19 cellular contexts compared by ENCODE assay signal in the genomic region with DNA sequence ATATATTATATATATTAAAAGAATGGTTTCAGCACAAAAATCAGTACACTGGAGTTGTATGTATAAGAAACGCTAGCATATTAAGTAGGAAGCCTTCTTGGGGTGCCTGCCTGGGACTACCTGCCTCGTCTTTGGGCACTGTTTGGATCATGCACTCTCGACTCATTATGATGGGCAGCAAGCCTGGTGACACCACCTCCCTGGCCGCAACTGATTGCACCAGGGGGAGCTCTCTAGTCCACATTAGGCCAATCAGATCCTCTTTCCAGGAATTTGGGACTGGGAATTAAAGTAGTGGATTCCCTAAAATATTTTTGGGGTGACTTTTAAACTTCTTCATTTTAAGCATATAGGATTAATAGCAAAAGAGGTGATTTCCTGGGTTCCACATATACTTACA. TPM values are rescaled to one million over a fixed set of nuclear protein-coding genes. Genes with fewer than 3 reads are reported as not detected.
A peak's percentile ranks its signal among the peaks of the same experiment; 100 is the strongest.
DNase-seq lines count a peak whose midpoint lies in the region; ATAC-seq and TF ChIP-seq lines count a peak whose summit lies in the region.
"Had no signal": no experiment of that assay in that cellular context is flagged by ENCODE, and none has a peak within 500 bp of the region (broad histone marks: within the 10 kb centered on the region; RNA-seq: fewer than 3 reads in every experiment).

No MANE protein-coding gene starts in this region.

- peaks cover 2% of the 10 kb centered on the region for H3K27me3 Mint-ChIP-seq in neural progenitor cell (ENCODE audit: insufficient read depth, low read depth)
- H3K27me3 Mint-ChIP-seq in activated T-helper 1 cell treated with anti-CD3 and anti-CD28 coated beads, Interleukin-12 subunit alpha, Interleukin-12 subunit beta, Interleukin-2, Interleukin-4 antibody, amounts not matched to agents 30 ng/mL and 10 ng/mL and 1 ng/mL, durations not matched to agents 14 hours and 24 hours and 36 hours (ENCODE audit: insufficient read depth) = peaks cover 1% of the 10 kb centered on the region
- H3K27me3 Mint-ChIP-seq: activated naive CD4-positive, alpha-beta T cell treated with anti-CD3 and anti-CD28 coated beads, Interleukin-2, amount 50 U/mL, for 24 hours; CD8-positive, alpha-beta memory T cell; dendritic cell treated with granulocyte-macrophage colony-stimulating factor and Interleukin-4, amounts not matched to agents 40 ng/mL and 50 ng/mL, for 4 days had no signal

- H3K9me3 ChIP-seq in MG63 (no peaks in the 10 kb centered on the region), neural progenitor cell (ENCODE audit: low read depth) (no peaks in the 10 kb centered on the region)
- H3K9me3 ChIP-seq: esophagus squamous epithelium, HAP-1, heart right ventricle had no signal

- H3K36me3 ChIP-seq in MG63 = no peaks in the 10 kb centered on the region
- H3K36me3 ChIP-seq in brain microvascular endothelial cell (replicated peaks) = no peaks in the 10 kb centered on the region
- no peaks in the 10 kb centered on the region for H3K36me3 ChIP-seq in neural progenitor cell
- H3K36me3 ChIP-seq: esophagus squamous epithelium, HAP-1, heart right ventricle had no signal

- ATAC-seq in HG03039 (IDR thresholded peaks at IDR 0.05; ENCODE audit: unreplicated experiment) = no peak
- ATAC-seq: heart right ventricle had no signal

- H4K20me1 ChIP-seq in neural progenitor cell (ENCODE audit: low read depth) = no peaks in the 10 kb centered on the region

- H3K4me1 ChIP-seq in neural progenitor cell = no peaks in the 10 kb centered on the region
- H3K4me1 ChIP-seq: heart right ventricle had no signal

- H3K4me3 ChIP-seq in MG63 (no peak overlapping the region), brain microvascular endothelial cell (ENCODE audit: low read depth, low read length) (no peak overlapping the region), neural progenitor cell (no peak overlapping the region), lower leg skin (ENCODE audit: low read depth, poor library complexity, severe bottlenecking) (no peak overlapping the region)
- H3K4me3 ChIP-seq: esophagus squamous epithelium, HAP-1, heart right ventricle had no signal

- no peaks in the 10 kb centered on the region for H3K27me3 ChIP-seq in MG63
- H3K27me3 ChIP-seq in brain microvascular endothelial cell (replicated peaks) = no peaks in the 10 kb centered on the region
- no peaks in the 10 kb centered on the region for H3K27me3 ChIP-seq in neural progenitor cell
- H3K27me3 ChIP-seq: esophagus squamous epithelium, heart right ventricle had no signal

- H3K27ac Mint-ChIP-seq in neural progenitor cell = no peak overlapping the region
- no peak overlapping the region for H3K27ac Mint-ChIP-seq in activated T-helper 1 cell treated with anti-CD3 and anti-CD28 coated beads, Interleukin-12 subunit alpha, Interleukin-12 subunit beta, Interleukin-2, Interleukin-4 antibody, amounts not matched to agents 30 ng/mL and 10 ng/mL and 1 ng/mL, durations not matched to agents 14 hours and 24 hours and 36 hours
- H3K27ac Mint-ChIP-seq: activated naive CD4-positive, alpha-beta T cell treated with anti-CD3 and anti-CD28 coated beads, Interleukin-2, amount 50 U/mL, for 24 hours; CD8-positive, alpha-beta memory T cell; dendritic cell treated with granulocyte-macrophage colony-stimulating factor and Interleukin-4, amounts not matched to agents 40 ng/mL and 50 ng/mL, for 4 days had no signal

- H3K79me2 ChIP-seq in neural progenitor cell (ENCODE audit: low read depth) = no peaks in the 10 kb centered on the region

- intact Hi-C loops in lower leg skin (cut with DNase I; ENCODE audit: low total_unique reads) = no loop called here
- intact Hi-C loops in activated T-helper 1 cell treated with anti-CD3 and anti-CD28 coated beads, Interleukin-12 subunit alpha, Interleukin-12 subunit beta, Interleukin-2, Interleukin-4 antibody, amounts not matched to agents 30 ng/mL and 10 ng/mL and 1 ng/mL, durations not matched to agents 14 hours and 24 hours and 36 hours (cut with micrococcal nuclease) = no loop called here

- no peak overlapping the region for H3K9ac ChIP-seq in neural progenitor cell

- in situ Hi-C loops in brain microvascular endothelial cell (cut with HindIII; ENCODE audit: low pct_ligation_motif_present, low sequenced_read_pairs) = no loop called here

- peak; percentile 31 for TF ChIP-seq CTCF in brain microvascular endothelial cell (IDR thresholded peaks at IDR 0.05; ENCODE audit: low read depth, low read length, missing control alignments)
- TF ChIP-seq CTCF in neural progenitor cell (IDR thresholded peaks at IDR 0.05) = no peak
- no peak for TF ChIP-seq CTCF in lower leg skin (IDR thresholded peaks at IDR 0.05)

- 88 to 91% methylated on average over 4 of the region's 4 CpGs for WGBS in lower leg skin, 2 donors

- H3K9me3 Mint-ChIP-seq in neural progenitor cell = no peaks in the 10 kb centered on the region
- no peaks in the 10 kb centered on the region for H3K9me3 Mint-ChIP-seq in activated T-helper 1 cell treated with anti-CD3 and anti-CD28 coated beads, Interleukin-12 subunit alpha, Interleukin-12 subunit beta, Interleukin-2, Interleukin-4 antibody, amounts not matched to agents 30 ng/mL and 10 ng/mL and 1 ng/mL, durations not matched to agents 14 hours and 24 hours and 36 hours
- H3K9me3 Mint-ChIP-seq: activated naive CD4-positive, alpha-beta T cell treated with anti-CD3 and anti-CD28 coated beads, Interleukin-2, amount 50 U/mL, for 24 hours; CD8-positive, alpha-beta memory T cell; dendritic cell treated with granulocyte-macrophage colony-stimulating factor and Interleukin-4, amounts not matched to agents 40 ng/mL and 50 ng/mL, for 4 days had no signal

- no peak overlapping the region for H3K4me3 Mint-ChIP-seq in neural progenitor cell
- no peak overlapping the region for H3K4me3 Mint-ChIP-seq in activated T-helper 1 cell treated with anti-CD3 and anti-CD28 coated beads, Interleukin-12 subunit alpha, Interleukin-12 subunit beta, Interleukin-2, Interleukin-4 antibody, amounts not matched to agents 30 ng/mL and 10 ng/mL and 1 ng/mL, durations not matched to agents 14 hours and 24 hours and 36 hours
- H3K4me3 Mint-ChIP-seq: activated naive CD4-positive, alpha-beta T cell treated with anti-CD3 and anti-CD28 coated beads, Interleukin-2, amount 50 U/mL, for 24 hours; CD8-positive, alpha-beta memory T cell; dendritic cell treated with granulocyte-macrophage colony-stimulating factor and Interleukin-4, amounts not matched to agents 40 ng/mL and 50 ng/mL, for 4 days had no signal

- H3K27ac ChIP-seq in brain microvascular endothelial cell = no peak overlapping the region
- H3K27ac ChIP-seq in neural progenitor cell = no peak overlapping the region
- H3K27ac ChIP-seq: esophagus squamous epithelium, heart right ventricle had no signal

- no peak overlapping the region for H3K4me2 ChIP-seq in neural progenitor cell

- H3K36me3 Mint-ChIP-seq in neural progenitor cell = no peaks in the 10 kb centered on the region
- no peaks in the 10 kb centered on the region for H3K36me3 Mint-ChIP-seq in activated T-helper 1 cell treated with anti-CD3 and anti-CD28 coated beads, Interleukin-12 subunit alpha, Interleukin-12 subunit beta, Interleukin-2, Interleukin-4 antibody, amounts not matched to agents 30 ng/mL and 10 ng/mL and 1 ng/mL, durations not matched to agents 14 hours and 24 hours and 36 hours (ENCODE audit: low read depth)
- H3K36me3 Mint-ChIP-seq: activated naive CD4-positive, alpha-beta T cell treated with anti-CD3 and anti-CD28 coated beads, Interleukin-2, amount 50 U/mL, for 24 hours; CD8-positive, alpha-beta memory T cell had no signal

- no peak overlapping the region for H2AFZ ChIP-seq in neural progenitor cell (replicated peaks)

- peaks cover 18% of the 10 kb centered on the region for H3F3A ChIP-seq in neural progenitor cell (ENCODE audit: low read depth)

- DNase-seq in SIG-M5 treated with dmso at 0.1 percent for 504 hours (lab: John Stamatoyannopoulos, UW; ENCODE audit: unreplicated experiment) = peak; percentile 23
- no peak for DNase-seq in SIG-M5 (lab: John Stamatoyannopoulos, UW)
- peak; percentile 36 for DNase-seq in MG63
- no peak for DNase-seq in brain microvascular endothelial cell
- peak; percentile 53 for DNase-seq in neural progenitor cell (ENCODE audit: low spot score)
- no peak for DNase-seq in lower leg skin (ENCODE audit: low spot score in 2 of 2)
- no peak for DNase-seq in activated T-helper 1 cell treated with anti-CD3 and anti-CD28 coated beads, Interleukin-12 subunit alpha, Interleukin-12 subunit beta, Interleukin-2, Interleukin-4 antibody, amounts not matched to agents 30 ng/mL and 10 ng/mL and 1 ng/mL, durations not matched to agents 14 hours and 24 hours and 36 hours (ENCODE audit: low spot score)
- DNase-seq: activated CD4-positive, alpha-beta T cell treated with anti-CD3 and anti-CD28 coated beads for 4 hours; CD8-positive, alpha-beta memory T cell; esophagus squamous epithelium; GDM1; heart right ventricle; kidney; NCI-H2081 treated with DMSO at 0.1 percent for 48 hours; NCI-H526 treated with DMSO at 0.1 percent for 48 hours had no signal

- no peak for TF ChIP-seq POLR2A in lower leg skin (IDR thresholded peaks at IDR 0.05)

- H3K4me1 Mint-ChIP-seq in neural progenitor cell = peaks cover 5% of the 10 kb centered on the region
- H3K4me1 Mint-ChIP-seq in activated T-helper 1 cell treated with anti-CD3 and anti-CD28 coated beads, Interleukin-12 subunit alpha, Interleukin-12 subunit beta, Interleukin-2, Interleukin-4 antibody, amounts not matched to agents 30 ng/mL and 10 ng/mL and 1 ng/mL, durations not matched to agents 14 hours and 24 hours and 36 hours (ENCODE audit: low read depth) = no peaks in the 10 kb centered on the region
- H3K4me1 Mint-ChIP-seq: activated naive CD4-positive, alpha-beta T cell treated with anti-CD3 and anti-CD28 coated beads, Interleukin-2, amount 50 U/mL, for 24 hours; CD8-positive, alpha-beta memory T cell had no signal

RNA-seq across cellular contexts. Expression of gene RGCC, which starts 56.0 kb away (rescaled TPM):
- 1.7 TPM in 1 of 2 replicates, not detected in the other for total RNA-seq in MG63 (2014; rRNA removed; shearing (Covaris generic); ENCODE audit: low replicate concordance)
- not detected in 2 replicates for total RNA-seq in neural progenitor cell (ENCODE audit: low replicate concordance)
- 100 to 1,000 TPM in 2 of 4 donors, 10 to 100 TPM in 2; 68.2 to 148 (median 98.6) TPM for total RNA-seq in lower leg skin
- 135 and 139 TPM in 2 replicates for total RNA-seq in activated T-helper 1 cell treated with anti-CD3 and anti-CD28 coated beads, Interleukin-12 subunit alpha, Interleukin-12 subunit beta, Interleukin-2, Interleukin-4 antibody, amounts not matched to agents 30 ng/mL and 10 ng/mL and 1 ng/mL, durations not matched to agents 14 hours and 24 hours and 36 hours

Comparison
In these comparisons a context has a peak if more than half of its experiments do, and no peak if none do; other contexts are left out.
1. DNase-seq: peak in SIG-M5 treated with dmso at 0.1 percent for 504 hours (single experiment), MG63 (single experiment) and neural progenitor cell (single experiment); none in SIG-M5 (single experiment), brain microvascular endothelial cell (single experiment), lower leg skin (0 of 2) and activated T-helper 1 cell treated with anti-CD3 and anti-CD28 coated beads, Interleukin-12 subunit alpha, Interleukin-12 subunit beta, Interleukin-2, Interleukin-4 antibody, amounts not matched to agents 30 ng/mL and 10 ng/mL and 1 ng/mL, durations not matched to agents 14 hours and 24 hours and 36 hours (single experiment).
2. RNA of gene RGCC, which starts 56.0 kb away (total RNA-seq): 135 to 139 TPM in activated T-helper 1 cell treated with anti-CD3 and anti-CD28 coated beads, Interleukin-12 subunit alpha, Interleukin-12 subunit beta, Interleukin-2, Interleukin-4 antibody, amounts not matched to agents 30 ng/mL and 10 ng/mL and 1 ng/mL, durations not matched to agents 14 hours and 24 hours and 36 hours and 68.2 to 148 TPM in lower leg skin; 1.7 TPM in MG63 and not detected in neural progenitor cell; every median in the first group is over 10 times any median in the second.